1 cellular context compared by ENCODE assay signal in the genomic region with DNA sequence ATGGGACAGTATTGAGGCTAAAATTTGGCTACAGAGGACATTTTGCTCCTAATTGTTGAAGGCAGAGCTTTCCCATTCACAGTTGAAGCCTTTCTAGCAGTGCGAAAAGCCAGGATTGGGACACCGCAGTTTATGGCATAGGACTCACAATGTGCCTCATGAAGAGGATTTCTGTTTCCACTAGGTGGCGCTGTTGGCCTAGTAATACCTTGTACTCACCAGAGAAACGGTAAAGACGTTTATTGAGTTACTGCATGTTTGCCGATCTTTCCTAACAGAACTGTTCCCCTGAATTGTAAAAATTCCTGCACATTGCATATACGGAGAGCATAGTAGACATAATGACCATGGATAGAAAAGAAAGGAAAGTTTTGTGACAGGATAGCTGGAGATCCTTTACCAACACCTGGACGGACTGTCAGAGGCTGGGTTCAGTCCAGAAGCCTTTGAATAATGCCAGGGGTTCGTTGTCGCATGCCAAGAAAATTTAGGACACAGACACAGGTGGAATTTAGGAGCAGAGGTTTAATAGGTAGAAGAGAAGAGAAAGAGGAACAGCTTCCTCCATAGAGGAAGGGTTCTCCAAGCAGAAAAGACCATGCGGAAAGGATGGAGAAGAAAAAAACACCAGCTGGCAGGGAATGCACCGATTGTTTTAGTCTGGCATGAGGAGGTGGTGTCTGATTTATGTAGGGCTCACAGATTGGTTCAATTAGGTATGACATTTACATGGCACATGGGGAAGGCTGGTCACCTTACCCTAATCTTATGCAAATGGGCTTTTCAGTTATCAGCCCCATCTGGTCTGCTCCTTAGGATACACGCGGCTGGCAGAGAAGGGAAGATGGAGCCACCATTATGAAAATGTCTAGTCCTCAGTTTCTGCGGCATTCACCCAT.
TF ChIP-seq lines count a peak whose summit lies in the region.

No MANE protein-coding gene starts in this region.

TF ChIP-seq in K562, 482 proteins besides CTCF, POLR2A, EP300 and RAD21 (continued from another document):
- TF ChIP-seq, protein P1, sequence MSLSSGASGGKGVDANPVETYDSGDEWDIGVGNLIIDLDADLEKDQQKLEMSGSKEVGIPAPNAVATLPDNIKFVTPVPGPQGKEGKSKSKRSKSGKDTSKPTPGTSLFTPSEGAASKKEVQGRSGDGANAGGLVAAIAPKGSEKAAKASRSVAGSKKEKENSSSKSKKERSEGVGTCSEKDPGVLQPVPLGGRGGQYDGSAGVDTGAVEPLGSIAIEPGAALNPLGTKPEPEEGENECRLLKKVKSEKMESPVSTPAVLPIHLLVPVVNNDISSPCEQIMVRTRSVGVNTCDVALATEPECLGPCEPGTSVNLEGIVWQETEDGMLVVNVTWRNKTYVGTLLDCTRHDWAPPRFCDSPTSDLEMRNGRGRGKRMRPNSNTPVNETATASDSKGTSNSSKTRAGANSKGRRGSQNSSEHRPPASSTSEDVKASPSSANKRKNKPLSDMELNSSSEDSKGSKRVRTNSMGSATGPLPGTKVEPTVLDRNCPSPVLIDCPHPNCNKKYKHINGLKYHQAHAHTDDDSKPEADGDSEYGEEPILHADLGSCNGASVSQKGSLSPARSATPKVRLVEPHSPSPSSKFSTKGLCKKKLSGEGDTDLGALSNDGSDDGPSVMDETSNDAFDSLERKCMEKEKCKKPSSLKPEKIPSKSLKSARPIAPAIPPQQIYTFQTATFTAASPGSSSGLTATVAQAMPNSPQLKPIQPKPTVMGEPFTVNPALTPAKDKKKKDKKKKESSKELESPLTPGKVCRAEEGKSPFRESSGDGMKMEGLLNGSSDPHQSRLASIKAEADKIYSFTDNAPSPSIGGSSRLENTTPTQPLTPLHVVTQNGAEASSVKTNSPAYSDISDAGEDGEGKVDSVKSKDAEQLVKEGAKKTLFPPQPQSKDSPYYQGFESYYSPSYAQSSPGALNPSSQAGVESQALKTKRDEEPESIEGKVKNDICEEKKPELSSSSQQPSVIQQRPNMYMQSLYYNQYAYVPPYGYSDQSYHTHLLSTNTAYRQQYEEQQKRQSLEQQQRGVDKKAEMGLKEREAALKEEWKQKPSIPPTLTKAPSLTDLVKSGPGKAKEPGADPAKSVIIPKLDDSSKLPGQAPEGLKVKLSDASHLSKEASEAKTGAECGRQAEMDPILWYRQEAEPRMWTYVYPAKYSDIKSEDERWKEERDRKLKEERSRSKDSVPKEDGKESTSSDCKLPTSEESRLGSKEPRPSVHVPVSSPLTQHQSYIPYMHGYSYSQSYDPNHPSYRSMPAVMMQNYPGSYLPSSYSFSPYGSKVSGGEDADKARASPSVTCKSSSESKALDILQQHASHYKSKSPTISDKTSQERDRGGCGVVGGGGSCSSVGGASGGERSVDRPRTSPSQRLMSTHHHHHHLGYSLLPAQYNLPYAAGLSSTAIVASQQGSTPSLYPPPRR (CRISPR knock-in tag; IDR thresholded peaks at IDR 0.05; ENCODE audit: borderline replicate concordance): no peak
- TF ChIP-seq MYNN (IDR thresholded peaks at IDR 0.05): no peak
- TF ChIP-seq MYNN (CRISPR knock-in tag; IDR thresholded peaks at IDR 0.05): no peak
- no peak for TF ChIP-seq CEBPG (CRISPR knock-in tag; IDR thresholded peaks at IDR 0.05)
- TF ChIP-seq CEBPG (tag; conservative IDR thresholded peaks at IDR 0.05 in 1 of 2, IDR thresholded peaks at IDR 0.05 in 1 of 2): no peak
- 0 out of 2 replicates have a peak, but pooled peaks have one; percentile 41 for TF ChIP-seq LCOR (CRISPR knock-in tag; IDR thresholded peaks at IDR 0.05)
- TF ChIP-seq ZNF24 (IDR thresholded peaks at IDR 0.05): no peak
- TF ChIP-seq ZNF445 (CRISPR knock-in tag; IDR thresholded peaks at IDR 0.05; ENCODE audit: low read depth): no peak
- no peak for TF ChIP-seq NFIC (IDR thresholded peaks at IDR 0.05)
- TF ChIP-seq SMC3 (conservative IDR thresholded peaks at IDR 0.05; ENCODE audit: insufficient read depth, low read depth, low read length): peak; percentile 67
- no peak for TF ChIP-seq PKNOX1 (IDR thresholded peaks at IDR 0.05)
- TF ChIP-seq ZNF778 (CRISPR knock-in tag; IDR thresholded peaks at IDR 0.05): no peak
- TF ChIP-seq HDAC3 (IDR thresholded peaks at IDR 0.05; ENCODE audit: borderline replicate concordance, partially characterized antibody): no peak
- TF ChIP-seq, protein P2, sequence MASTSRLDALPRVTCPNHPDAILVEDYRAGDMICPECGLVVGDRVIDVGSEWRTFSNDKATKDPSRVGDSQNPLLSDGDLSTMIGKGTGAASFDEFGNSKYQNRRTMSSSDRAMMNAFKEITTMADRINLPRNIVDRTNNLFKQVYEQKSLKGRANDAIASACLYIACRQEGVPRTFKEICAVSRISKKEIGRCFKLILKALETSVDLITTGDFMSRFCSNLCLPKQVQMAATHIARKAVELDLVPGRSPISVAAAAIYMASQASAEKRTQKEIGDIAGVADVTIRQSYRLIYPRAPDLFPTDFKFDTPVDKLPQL (IDR thresholded peaks at IDR 0.05; ENCODE audit: extremely low read depth, insufficient read length): no peak
- no peak for TF ChIP-seq GATAD2B (IDR thresholded peaks at IDR 0.05; ENCODE audit: borderline replicate concordance)
